In the genomic region with DNA sequence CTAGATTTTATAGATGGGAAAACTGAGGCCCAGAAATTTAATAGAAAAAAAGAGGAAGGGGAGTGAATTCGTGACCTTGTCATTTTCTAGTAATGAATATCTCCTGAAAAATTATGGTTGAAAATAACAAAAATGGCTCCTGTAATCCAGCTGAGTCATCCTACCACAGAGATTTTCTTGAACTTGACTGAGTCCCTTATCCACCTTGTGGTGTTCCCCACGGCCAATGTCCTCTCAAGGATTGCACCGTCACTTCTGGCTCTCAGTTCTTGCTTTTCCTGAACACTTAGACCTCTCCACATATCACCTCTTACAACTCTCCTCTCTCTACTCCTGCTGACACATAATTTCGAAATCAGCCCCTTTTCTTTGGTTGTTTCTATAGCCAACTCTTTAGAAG, we compare ENCODE assay signal across 9 cellular contexts. TPM values are rescaled to one million over a fixed set of nuclear protein-coding genes. Genes with fewer than 3 reads are reported as not detected.
DNase-seq lines count a peak whose midpoint lies in the region; ATAC-seq, FAIRE-seq and TF ChIP-seq lines count a peak whose summit lies in the region.
"Had no signal": no experiment of that assay in that cellular context is flagged by ENCODE, and none has a peak within 500 bp of the region (broad histone marks: within the 10 kb centered on the region; RNA-seq: fewer than 3 reads in every experiment).

No MANE protein-coding gene starts in this region.

- no peaks in the 10 kb centered on the region for H4K20me1 ChIP-seq in OCI-LY3 (ENCODE audit: insufficient read depth, low read length)
- no peaks in the 10 kb centered on the region for H4K20me1 ChIP-seq in H1 (replicated peaks in 1 of 2; ENCODE audit: control insufficient read depth in 1 of 2, insufficient read depth in 2 of 2, low read length in 2 of 2)

- H3K36me3 ChIP-seq in breast epithelium (no peaks in the 10 kb centered on the region), OCI-LY3 (replicated peaks; ENCODE audit: low read depth, low read length) (no peaks in the 10 kb centered on the region), H1 (ENCODE audit: control insufficient read depth in 2 of 4, insufficient read depth in 4 of 4, low read length in 3 of 4) (no peaks in the 10 kb centered on the region), MG63 (no peaks in the 10 kb centered on the region)

- TF ChIP-seq CTCF in MCF 10A (IDR thresholded peaks at IDR 0.05; ENCODE audit: unreplicated experiment) (no peak), breast epithelium (IDR thresholded peaks at IDR 0.05) (no peak), OCI-LY3 (IDR thresholded peaks at IDR 0.05; ENCODE audit: low read depth, low read length) (no peak), H1 (IDR thresholded peaks at IDR 0.05; ENCODE audit: control extremely low read depth in 1 of 3, insufficient read depth in 1 of 3, low read depth in 1 of 3, low read length in 3 of 3) (no peak)

- H3K4me3 ChIP-seq in breast epithelium = no peak overlapping the region
- H3K4me3 ChIP-seq in OCI-LY3 (ENCODE audit: low read length) = peak overlapping the region; percentile 15; the same call in 1 of the 2 replicates
- H3K4me3 ChIP-seq in H1 (ENCODE audit: extremely low read depth in 1 of 4, insufficient read depth in 2 of 4, low read depth in 3 of 4, low read length in 4 of 4) = no peak overlapping the region
- no peak overlapping the region; the same call in 1 of the 2 replicates for H3K4me3 ChIP-seq in MG63

- ATAC-seq in stimulated activated memory B cell treated with anti-CD40 and anti-IgM and Interleukin-4, amounts not matched to agents 10 μg/mL and 1 μg/mL and 100 μg/mL, for 72 hours = no peak

- H2BK120ac ChIP-seq in H1 (replicated peaks; ENCODE audit: low read depth, low read length) = no peak overlapping the region

- peak; percentile 53 for DNase-seq in MCF 10A (ENCODE audit: unreplicated experiment)
- DNase-seq in breast epithelium (ENCODE audit: low spot score in 2 of 2) = no peak
- DNase-seq in H1 (ENCODE audit: low read depth in 1 of 2, low spot score in 2 of 2) = no peak
- DNase-seq in medulla oblongata (ENCODE audit: extremely low spot score) = no peak
- no peak for DNase-seq in GM12892 (ENCODE audit: insufficient read length)
- DNase-seq in MG63 = no peak
- DNase-seq: NCI-H2171 treated with DMSO at 0.1 percent for 48 hours had no signal

- H3K9me3 Mint-ChIP-seq in MCF 10A (ENCODE audit: unreplicated experiment) = no peaks in the 10 kb centered on the region
- no peaks in the 10 kb centered on the region for H3K9me3 Mint-ChIP-seq in stimulated activated memory B cell treated with anti-CD40 and anti-IgM and Interleukin-4, amounts not matched to agents 10 μg/mL and 1 μg/mL and 100 μg/mL, for 72 hours

- H3K9ac ChIP-seq in OCI-LY3 (ENCODE audit: low read length) = no peak overlapping the region
- H3K9ac ChIP-seq in H1 (replicated peaks in 1 of 4; ENCODE audit: extremely low read depth in 1 of 4, low read depth in 3 of 4, low read length in 3 of 4) = no peak overlapping the region

- TF ChIP-seq EP300 in H1 (IDR thresholded peaks at IDR 0.05; ENCODE audit: borderline replicate concordance in 1 of 2, low read depth in 2 of 2, low read length in 2 of 2) = no peak

- H3K18ac ChIP-seq in H1 (ENCODE audit: extremely low read depth, low read length) = no peak overlapping the region

- no peak overlapping the region for H3K23ac ChIP-seq in H1 (ENCODE audit: insufficient read length)

- no peak for TF ChIP-seq RAD21 in H1 (IDR thresholded peaks at IDR 0.05 in 1 of 2, conservative IDR thresholded peaks at IDR 0.05 in 1 of 2; ENCODE audit: low read depth in 2 of 2, low read length in 2 of 2)

- H2AFZ ChIP-seq in OCI-LY3 (ENCODE audit: low read depth, low read length) = no peak overlapping the region
- H2AFZ ChIP-seq in H1 (ENCODE audit: low read length) = no peak overlapping the region

- H3K4ac ChIP-seq in H1 (replicated peaks; ENCODE audit: insufficient read length, low read depth, low read length) = no peak overlapping the region

- H4K5ac ChIP-seq in H1 (ENCODE audit: insufficient read length, low read depth, low read length) = no peak overlapping the region

- POLR2A ChIA-PET in MCF 10A (lab: Yijun Ruan, JAX) = interaction anchor here (0.6 to 5.9 kb wide), 3 partner anchors 11 to 86 kb away, joined by 3 to 42 read pairs (median 37); no protein-coding TSS in a partner anchor
- POLR2A ChIA-PET in H1 (lab: Charles Lee; ENCODE audit: partially characterized antibody) = no interaction called here

- no peak overlapping the region for H4K8ac ChIP-seq in H1 (ENCODE audit: extremely low read depth, insufficient read depth, low read length)

- no peaks in the 10 kb centered on the region for H3K4me1 ChIP-seq in breast epithelium
- peaks cover 34% of the 10 kb centered on the region for H3K4me1 ChIP-seq in OCI-LY3 (ENCODE audit: low read length)
- peaks cover 0 to 2% (median 0%) of the 10 kb centered on the region in 4 experiments; a peak in 2 of 7 replicates for H3K4me1 ChIP-seq in H1 (replicated peaks in 1 of 4; ENCODE audit: control insufficient read depth in 3 of 4, insufficient read depth in 4 of 4, low read length in 3 of 4)

- H3K79me1 ChIP-seq in H1 (ENCODE audit: low read depth, low read length) = no peaks in the 10 kb centered on the region

- H3K36me3 Mint-ChIP-seq in MCF 10A (ENCODE audit: insufficient read depth, unreplicated experiment) = no peaks in the 10 kb centered on the region
- H3K36me3 Mint-ChIP-seq in stimulated activated memory B cell treated with anti-CD40 and anti-IgM and Interleukin-4, amounts not matched to agents 10 μg/mL and 1 μg/mL and 100 μg/mL, for 72 hours = no peaks in the 10 kb centered on the region

- no peak overlapping the region for H3K56ac ChIP-seq in H1 (replicated peaks; ENCODE audit: insufficient read length, low read depth, low read length)

- H4K91ac ChIP-seq in H1 (replicated peaks; ENCODE audit: insufficient read length, low read length) = no peak overlapping the region

- no peaks in the 10 kb centered on the region for H3K9me3 ChIP-seq in breast epithelium
- no peaks in the 10 kb centered on the region for H3K9me3 ChIP-seq in OCI-LY3 (ENCODE audit: insufficient read depth, low read length)
- H3K9me3 ChIP-seq in H1 (ENCODE audit: insufficient read depth in 2 of 2, low read depth in 1 of 2, low read length in 1 of 2) = no peaks in the 10 kb centered on the region
- H3K9me3 ChIP-seq in MG63 = no peaks in the 10 kb centered on the region

- no peak overlapping the region for H2AK5ac ChIP-seq in H1 (ENCODE audit: low read depth, low read length)

- H2BK15ac ChIP-seq in H1 (ENCODE audit: low read length) = no peak overlapping the region

- H3K4me3 Mint-ChIP-seq in MCF 10A (ENCODE audit: unreplicated experiment) = peak overlapping the region; percentile 5
- H3K4me3 Mint-ChIP-seq in stimulated activated memory B cell treated with anti-CD40 and anti-IgM and Interleukin-4, amounts not matched to agents 10 μg/mL and 1 μg/mL and 100 μg/mL, for 72 hours = peak overlapping the region; percentile 18

- H3K4me1 Mint-ChIP-seq in MCF 10A (ENCODE audit: insufficient read depth, unreplicated experiment) = peaks cover 34% of the 10 kb centered on the region
- H3K4me1 Mint-ChIP-seq in stimulated activated memory B cell treated with anti-CD40 and anti-IgM and Interleukin-4, amounts not matched to agents 10 μg/mL and 1 μg/mL and 100 μg/mL, for 72 hours = peaks cover 41% of the 10 kb centered on the region

- no peak overlapping the region for H2BK5ac ChIP-seq in H1 (ENCODE audit: low read depth, low read length)

- H3K27ac ChIP-seq in breast epithelium (no peak overlapping the region), OCI-LY3 (ENCODE audit: low read length) (no peak overlapping the region), H1 (ENCODE audit: low read depth, low read length) (no peak overlapping the region)

- 92% methylated on average over 4 of the region's 4 CpGs; no CpG with 5 or more reads in 1 of the 2 experiments for WGBS in H1 (ENCODE audit: extremely low coverage in 1 of 2, insufficient coverage in 1 of 2, insufficient read length in 1 of 2, insufficient replicate concordance in 2 of 2, low coverage in 1 of 2, low lambda C conversion rate in 2 of 2, missing lambda C conversion rate in 1 of 2), 2 experiments

- FAIRE-seq in H1 (lab: Jason Lieb, UNC) (no peak), GM12892 (lab: Jason Lieb, UNC) (no peak)

- peaks cover 3% of the 10 kb centered on the region for H3K23me2 ChIP-seq in H1 (ENCODE audit: low read depth, low read length)

- H2BK20ac ChIP-seq in H1 (ENCODE audit: low read length) = no peak overlapping the region

- no peak overlapping the region for H2BK12ac ChIP-seq in H1 (ENCODE audit: low read depth, low read length)

- peaks cover 22% of the 10 kb centered on the region for H3K79me2 ChIP-seq in OCI-LY3 (ENCODE audit: low read length)
- peaks cover 0 to 20% of the 10 kb centered on the region in 2 experiments; a peak in 2 of 4 replicates for H3K79me2 ChIP-seq in H1 (ENCODE audit: control insufficient read depth in 1 of 2, insufficient read depth in 2 of 2, low read length in 2 of 2)

- no peak overlapping the region for H3K27ac Mint-ChIP-seq in MCF 10A (ENCODE audit: low read depth, unreplicated experiment)
- H3K27ac Mint-ChIP-seq in stimulated activated memory B cell treated with anti-CD40 and anti-IgM and Interleukin-4, amounts not matched to agents 10 μg/mL and 1 μg/mL and 100 μg/mL, for 72 hours = peak overlapping the region; percentile 40

- H3K14ac ChIP-seq in H1 (ENCODE audit: insufficient read length) = no peak overlapping the region

- BruUV-seq in MCF 10A (replicated peaks; lab: Mats Ljungman, UMichigan) = no TSS peak

- CTCF ChIA-PET in MCF 10A (lab: Yijun Ruan, JAX) (interaction anchor here (0.6 to 1.9 kb wide), 5 partner anchors 85 to 817 kb away, joined by 3 to 6 read pairs (median 3); no protein-coding TSS in a partner anchor), H1 (lab: Charles Lee; ENCODE audit: partially characterized antibody) (interaction anchor here (1.4 to 2.1 kb wide), 2 partner anchors 27 to 167 kb away, joined by 5 read pairs; no protein-coding TSS in a partner anchor)

- H3K4me2 ChIP-seq in OCI-LY3 (ENCODE audit: low read length) = peak overlapping the region; percentile 88
- no peak overlapping the region; a peak in 2 of 4 replicates for H3K4me2 ChIP-seq in H1 (ENCODE audit: insufficient read depth in 1 of 2, low read depth in 2 of 2, low read length in 2 of 2)

- intact Hi-C loops in MCF 10A (cut with micrococcal nuclease) (loop anchor here (10.0 kb wide), 1 partner anchor 116 kb away; the partner anchor contains the start of gene UBE2L5), breast epithelium (cut with DNase I; ENCODE audit: low total_unique reads) (no loop called here)

- H3K27me3 Mint-ChIP-seq in MCF 10A (ENCODE audit: insufficient read depth, unreplicated experiment) = no peaks in the 10 kb centered on the region
- H3K27me3 Mint-ChIP-seq in stimulated activated memory B cell treated with anti-CD40 and anti-IgM and Interleukin-4, amounts not matched to agents 10 μg/mL and 1 μg/mL and 100 μg/mL, for 72 hours = no peaks in the 10 kb centered on the region

- TF ChIP-seq POLR2A in breast epithelium (IDR thresholded peaks at IDR 0.05) = no peak
- TF ChIP-seq POLR2A in H1 (IDR thresholded peaks at IDR 0.05; ENCODE audit: control extremely low read depth in 1 of 2, low read depth in 2 of 2, low read length in 2 of 2) = no peak
- TF ChIP-seq POLR2A in GM12892 (IDR thresholded peaks at IDR 0.05; ENCODE audit: low read depth, low read length) = no peak

- H3K27me3 ChIP-seq in breast epithelium (no peaks in the 10 kb centered on the region), OCI-LY3 (ENCODE audit: low read depth, low read length) (peaks cover 12% of the 10 kb centered on the region; the same call in 1 of the 2 replicates), H1 (replicated peaks in 1 of 4; ENCODE audit: control insufficient read depth in 3 of 4, extremely low read depth in 1 of 4, insufficient read depth in 3 of 4, low read length in 3 of 4) (no peaks in the 10 kb centered on the region), MG63 (no peaks in the 10 kb centered on the region)

RNA-seq across cellular contexts. Expression of gene KATNAL1, which starts 1.2 kb away (rescaled TPM):
- total RNA-seq in MCF 10A (2022) (6.1 and 10.7 TPM in 2 replicates), breast epithelium (10 to 100 TPM; 14.6 to 23.8 (median 17.0) TPM)
- total RNA-seq in H1 (2021; fragmentation: NEBNext Ultra II Directional; extraction: Animal tissue kit (Norgen Biotek cat#: 25700)) = 10.2 and 13.2 TPM in 2 replicates
- 3.0 and 4.0 TPM in 2 replicates for polyA plus RNA-seq in H1 (2011; rRNA removed)
- 4.4 TPM for polyA plus RNA-seq in H1 (2011; cell fraction: cytosol; rRNA removed)
- polyA plus RNA-seq in H1 (2011; cell fraction: nucleus; rRNA removed) = 1.7 TPM
- polyA plus RNA-seq in H1 (2012, experiment 1 of 2) = 4.7 to 8.8 TPM (median 6.6 TPM) in 4 replicates
- 0.38 TPM for polyA plus RNA-seq in H1 (2012, experiment 2 of 2)
- polyA plus RNA-seq in H1 (2013, experiment 1 of 2) = 3.4 TPM
- polyA plus RNA-seq in H1 (2013, experiment 2 of 2) = 3.1 TPM
- 8.2 and 12.3 TPM in 2 replicates for polyA minus RNA-seq in H1 (2011; rRNA and poly(A)+ RNA removed)
- 9.5 TPM for polyA minus RNA-seq in H1 (2011; cell fraction: cytosol; rRNA and poly(A)+ RNA removed)
- polyA minus RNA-seq in H1 (2011; cell fraction: nucleus; rRNA and poly(A)+ RNA removed) = 13.1 TPM
- 11.2 TPM for polyA plus RNA-seq in GM12892 (2012; ENCODE audit: missing spikeins)
- 13.6 and 29.8 TPM in 2 replicates for total RNA-seq in MG63 (2014; rRNA removed; shearing (Covaris generic); ENCODE audit: low replicate concordance)
